Comparison of ENCODE assay signal across 1 cellular context in the genomic region with DNA sequence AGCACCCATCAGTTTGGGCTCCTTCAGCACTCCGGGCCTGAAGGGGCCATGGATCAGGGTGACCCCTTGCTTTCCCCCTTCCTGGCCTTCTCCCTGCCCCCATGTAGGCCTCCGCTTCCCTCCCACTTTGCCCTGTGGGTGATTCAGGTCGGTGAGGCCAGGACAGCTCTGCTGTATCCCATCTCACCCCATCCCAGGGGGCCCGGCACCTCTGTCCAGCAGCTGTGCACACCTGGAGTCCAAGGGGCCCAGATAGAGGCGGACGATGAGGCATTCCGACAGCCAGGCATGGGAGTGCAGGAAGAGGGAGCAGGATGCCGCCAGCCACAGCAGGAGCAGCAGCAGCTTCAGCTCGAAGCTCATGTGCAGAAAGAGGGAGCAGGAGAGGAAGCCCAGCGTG.
TF ChIP-seq lines count a peak whose summit lies in the region.

No MANE protein-coding gene starts in this region.

TF ChIP-seq in HepG2, 621 proteins besides CTCF, POLR2A, EP300 and RAD21:
- no peak for TF ChIP-seq HDAC1 (CRISPR knock-in tag; IDR thresholded peaks at IDR 0.05)
- TF ChIP-seq ZNF496 (CRISPR knock-in tag; IDR thresholded peaks at IDR 0.05; ENCODE audit: insufficient replicate concordance): no peak
- TF ChIP-seq ZNF720 (CRISPR knock-in tag; IDR thresholded peaks at IDR 0.05): no peak
- TF ChIP-seq GATAD2A (CRISPR knock-in tag; IDR thresholded peaks at IDR 0.05): no peak
- TF ChIP-seq HMG20B (CRISPR knock-in tag; conservative IDR thresholded peaks at IDR 0.05): no peak
- no peak for TF ChIP-seq EZH2 (conservative IDR thresholded peaks at IDR 0.05; ENCODE audit: low read depth, low read length)
- TF ChIP-seq SALL1 (CRISPR knock-in tag; IDR thresholded peaks at IDR 0.05): peak; percentile 9; the same call in 1 of the 2 replicates
- TF ChIP-seq KAT8 (CRISPR knock-in tag; IDR thresholded peaks at IDR 0.05): no peak
- TF ChIP-seq, protein P1, sequence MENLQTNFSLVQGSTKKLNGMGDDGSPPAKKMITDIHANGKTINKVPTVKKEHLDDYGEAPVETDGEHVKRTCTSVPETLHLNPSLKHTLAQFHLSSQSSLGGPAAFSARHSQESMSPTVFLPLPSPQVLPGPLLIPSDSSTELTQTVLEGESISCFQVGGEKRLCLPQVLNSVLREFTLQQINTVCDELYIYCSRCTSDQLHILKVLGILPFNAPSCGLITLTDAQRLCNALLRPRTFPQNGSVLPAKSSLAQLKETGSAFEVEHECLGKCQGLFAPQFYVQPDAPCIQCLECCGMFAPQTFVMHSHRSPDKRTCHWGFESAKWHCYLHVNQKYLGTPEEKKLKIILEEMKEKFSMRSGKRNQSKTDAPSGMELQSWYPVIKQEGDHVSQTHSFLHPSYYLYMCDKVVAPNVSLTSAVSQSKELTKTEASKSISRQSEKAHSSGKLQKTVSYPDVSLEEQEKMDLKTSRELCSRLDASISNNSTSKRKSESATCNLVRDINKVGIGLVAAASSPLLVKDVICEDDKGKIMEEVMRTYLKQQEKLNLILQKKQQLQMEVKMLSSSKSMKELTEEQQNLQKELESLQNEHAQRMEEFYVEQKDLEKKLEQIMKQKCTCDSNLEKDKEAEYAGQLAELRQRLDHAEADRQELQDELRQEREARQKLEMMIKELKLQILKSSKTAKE (CRISPR knock-in tag; IDR thresholded peaks at IDR 0.05; ENCODE audit: borderline replicate concordance): 0 out of 2 replicates have a peak, but pooled peaks have one; percentile 19
- TF ChIP-seq ZNF768 (CRISPR knock-in tag; IDR thresholded peaks at IDR 0.05): peak; percentile 13; the same call in 1 of the 2 replicates
- no peak for TF ChIP-seq NFE2L1 (CRISPR knock-in tag; IDR thresholded peaks at IDR 0.05; ENCODE audit: borderline replicate concordance)
- TF ChIP-seq KAT7 (CRISPR knock-in tag; IDR thresholded peaks at IDR 0.05; ENCODE audit: borderline replicate concordance): no peak
- TF ChIP-seq ZKSCAN1 (IDR thresholded peaks at IDR 0.05; ENCODE audit: low read length): no peak
- no peak for TF ChIP-seq ZNF569 (CRISPR knock-in tag; IDR thresholded peaks at IDR 0.05; ENCODE audit: borderline replicate concordance)
- TF ChIP-seq E2F1 (CRISPR knock-in tag; IDR thresholded peaks at IDR 0.05): no peak
- TF ChIP-seq, protein P2, sequence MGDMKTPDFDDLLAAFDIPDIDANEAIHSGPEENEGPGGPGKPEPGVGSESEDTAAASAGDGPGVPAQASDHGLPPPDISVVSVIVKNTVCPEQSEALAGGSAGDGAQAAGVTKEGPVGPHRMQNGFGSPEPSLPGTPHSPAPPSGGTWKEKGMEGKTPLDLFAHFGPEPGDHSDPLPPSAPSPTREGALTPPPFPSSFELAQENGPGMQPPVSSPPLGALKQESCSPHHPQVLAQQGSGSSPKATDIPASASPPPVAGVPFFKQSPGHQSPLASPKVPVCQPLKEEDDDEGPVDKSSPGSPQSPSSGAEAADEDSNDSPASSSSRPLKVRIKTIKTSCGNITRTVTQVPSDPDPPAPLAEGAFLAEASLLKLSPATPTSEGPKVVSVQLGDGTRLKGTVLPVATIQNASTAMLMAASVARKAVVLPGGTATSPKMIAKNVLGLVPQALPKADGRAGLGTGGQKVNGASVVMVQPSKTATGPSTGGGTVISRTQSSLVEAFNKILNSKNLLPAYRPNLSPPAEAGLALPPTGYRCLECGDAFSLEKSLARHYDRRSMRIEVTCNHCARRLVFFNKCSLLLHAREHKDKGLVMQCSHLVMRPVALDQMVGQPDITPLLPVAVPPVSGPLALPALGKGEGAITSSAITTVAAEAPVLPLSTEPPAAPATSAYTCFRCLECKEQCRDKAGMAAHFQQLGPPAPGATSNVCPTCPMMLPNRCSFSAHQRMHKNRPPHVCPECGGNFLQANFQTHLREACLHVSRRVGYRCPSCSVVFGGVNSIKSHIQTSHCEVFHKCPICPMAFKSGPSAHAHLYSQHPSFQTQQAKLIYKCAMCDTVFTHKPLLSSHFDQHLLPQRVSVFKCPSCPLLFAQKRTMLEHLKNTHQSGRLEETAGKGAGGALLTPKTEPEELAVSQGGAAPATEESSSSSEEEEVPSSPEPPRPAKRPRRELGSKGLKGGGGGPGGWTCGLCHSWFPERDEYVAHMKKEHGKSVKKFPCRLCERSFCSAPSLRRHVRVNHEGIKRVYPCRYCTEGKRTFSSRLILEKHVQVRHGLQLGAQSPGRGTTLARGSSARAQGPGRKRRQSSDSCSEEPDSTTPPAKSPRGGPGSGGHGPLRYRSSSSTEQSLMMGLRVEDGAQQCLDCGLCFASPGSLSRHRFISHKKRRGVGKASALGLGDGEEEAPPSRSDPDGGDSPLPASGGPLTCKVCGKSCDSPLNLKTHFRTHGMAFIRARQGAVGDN (CRISPR knock-in tag; IDR thresholded peaks at IDR 0.05): peak; percentile 33; the same call in 1 of the 2 replicates
- no peak for TF ChIP-seq NONO (IDR thresholded peaks at IDR 0.05)
- no peak for TF ChIP-seq NONO (CRISPR knock-in tag; conservative IDR thresholded peaks at IDR 0.05)
- TF ChIP-seq REPIN1 (CRISPR knock-in tag; IDR thresholded peaks at IDR 0.05; ENCODE audit: borderline replicate concordance, low read depth): no peak
- TF ChIP-seq ZFYVE20 (CRISPR knock-in tag; IDR thresholded peaks at IDR 0.05; ENCODE audit: borderline replicate concordance, low read depth): 0 out of 2 replicates have a peak, but pooled peaks have one; percentile 46
- TF ChIP-seq, protein P3, sequence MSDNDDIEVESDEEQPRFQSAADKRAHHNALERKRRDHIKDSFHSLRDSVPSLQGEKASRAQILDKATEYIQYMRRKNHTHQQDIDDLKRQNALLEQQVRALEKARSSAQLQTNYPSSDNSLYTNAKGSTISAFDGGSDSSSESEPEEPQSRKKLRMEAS (IDR thresholded peaks at IDR 0.05): no peak
- no peak for TF ChIP-seq TMF1 (CRISPR knock-in tag; IDR thresholded peaks at IDR 0.05; ENCODE audit: low read depth)
- TF ChIP-seq ZKSCAN5 (CRISPR knock-in tag; IDR thresholded peaks at IDR 0.05): no peak
- TF ChIP-seq MBD4 (IDR thresholded peaks at IDR 0.05; ENCODE audit: borderline replicate concordance, low read length): no peak
- no peak; the same call in 1 of the 2 replicates for TF ChIP-seq NRL (CRISPR knock-in tag; IDR thresholded peaks at IDR 0.05; ENCODE audit: borderline replicate concordance)
- no peak for TF ChIP-seq ZNF839 (CRISPR knock-in tag; IDR thresholded peaks at IDR 0.05; ENCODE audit: borderline replicate concordance)
- no peak for TF ChIP-seq PRDM4 (CRISPR knock-in tag; IDR thresholded peaks at IDR 0.05; ENCODE audit: borderline replicate concordance)
- TF ChIP-seq ZNF816 (CRISPR knock-in tag; IDR thresholded peaks at IDR 0.05; ENCODE audit: borderline replicate concordance): no peak
- TF ChIP-seq ZNF777 (CRISPR knock-in tag; IDR thresholded peaks at IDR 0.05): no peak
- 0 out of 2 replicates have a peak, but pooled peaks have one; percentile 26 for TF ChIP-seq ZNF280B (CRISPR knock-in tag; IDR thresholded peaks at IDR 0.05; ENCODE audit: borderline replicate concordance)
- TF ChIP-seq, protein P4, sequence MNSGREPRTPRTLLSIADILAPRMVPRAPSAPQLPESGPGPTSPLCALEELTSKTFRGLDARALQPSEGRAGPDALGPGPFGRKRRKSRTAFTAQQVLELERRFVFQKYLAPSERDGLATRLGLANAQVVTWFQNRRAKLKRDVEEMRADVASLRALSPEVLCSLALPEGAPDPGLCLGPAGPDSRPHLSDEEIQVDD (CRISPR knock-in tag; IDR thresholded peaks at IDR 0.05; ENCODE audit: borderline replicate concordance): 0 out of 2 replicates have a peak, but pooled peaks have one; percentile 11
- TF ChIP-seq MXI1 (IDR thresholded peaks at IDR 0.05; ENCODE audit: borderline replicate concordance, low read depth, low read length): no peak
